Comparison of ENCODE assay signal across 21 cellular contexts in the genomic region with DNA sequence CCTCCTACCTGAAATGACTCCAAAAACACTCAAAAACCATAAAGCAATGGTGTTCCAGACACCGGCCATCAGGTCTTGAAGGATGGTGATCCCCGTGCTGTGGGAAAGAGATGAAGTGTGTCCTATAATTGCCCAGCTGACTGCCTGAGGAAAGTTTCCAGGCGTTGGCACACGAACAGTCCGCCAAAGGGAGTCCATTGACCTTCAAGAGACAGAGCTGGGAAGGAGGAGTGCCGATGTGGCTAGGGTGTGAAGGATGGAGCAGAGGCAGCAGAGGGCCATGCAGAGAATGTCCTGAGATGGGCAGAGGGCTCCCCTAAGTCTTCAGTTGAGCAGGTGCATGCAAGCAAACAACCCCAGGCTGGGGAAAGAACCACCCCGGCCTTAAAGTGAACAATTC. TPM values are rescaled to one million over a fixed set of nuclear protein-coding genes. Genes with fewer than 3 reads are reported as not detected.
DNase-seq lines count a peak whose midpoint lies in the region; ATAC-seq and TF ChIP-seq lines count a peak whose summit lies in the region.
"Had no signal": no experiment of that assay in that cellular context is flagged by ENCODE, and none has a peak within 500 bp of the region (broad histone marks: within the 10 kb centered on the region; RNA-seq: fewer than 3 reads in every experiment).

No MANE protein-coding gene starts in this region.

- TF ChIP-seq CTCF in osteoblast (IDR thresholded peaks at IDR 0.05; ENCODE audit: extremely low read depth, low read depth, low read length) = no peak

- H4K20me1 ChIP-seq in osteoblast (ENCODE audit: insufficient read depth, low read length) = no peaks in the 10 kb centered on the region
- H4K20me1 ChIP-seq: BLaER1 treated with 17β-estradiol and CSF1 and Interleukin-3, amounts not matched to agents 10 nM and 100 nM had no signal

- H3K36me3 ChIP-seq in osteoblast (ENCODE audit: insufficient read depth, low read length) = no peaks in the 10 kb centered on the region
- H3K36me3 ChIP-seq: BLaER1 treated with 17β-estradiol and CSF1 and Interleukin-3, amounts not matched to agents 10 nM and 100 nM had no signal

- peaks cover 7% of the 10 kb centered on the region for H3K27me3 Mint-ChIP-seq in activated CD4-positive, alpha-beta T cell treated with anti-CD3 and anti-CD28 coated beads, Interleukin-2, amount 10 ng/mL, durations not matched to agents 24 days and 14 days
- H3K27me3 Mint-ChIP-seq: B cell; CD4-positive, alpha-beta T cell had no signal

- no peaks in the 10 kb centered on the region for H3K4me1 Mint-ChIP-seq in activated CD4-positive, alpha-beta T cell treated with anti-CD3 and anti-CD28 coated beads, Interleukin-2, amount 10 ng/mL, durations not matched to agents 24 days and 14 days
- H3K4me1 Mint-ChIP-seq: B cell had no signal

- H3K4me3 Mint-ChIP-seq in activated CD4-positive, alpha-beta T cell treated with anti-CD3 and anti-CD28 coated beads, Interleukin-2, amount 10 ng/mL, durations not matched to agents 24 days and 14 days = no peak overlapping the region
- H3K4me3 Mint-ChIP-seq: B cell; CD4-positive, alpha-beta T cell; CD8-positive, alpha-beta T cell had no signal

- peaks cover 6% of the 10 kb centered on the region for H3K4me1 ChIP-seq in osteoblast (ENCODE audit: insufficient read depth, low read length)

- H3K9me3 Mint-ChIP-seq in activated CD4-positive, alpha-beta T cell treated with anti-CD3 and anti-CD28 coated beads, Interleukin-2, amount 10 ng/mL, durations not matched to agents 24 days and 14 days = peaks cover 3% of the 10 kb centered on the region
- H3K9me3 Mint-ChIP-seq: CD4-positive, alpha-beta T cell had no signal

- no peaks in the 10 kb centered on the region for H3K27me3 ChIP-seq in osteoblast (ENCODE audit: insufficient read depth, low read length)
- H3K27me3 ChIP-seq: BLaER1 treated with 17β-estradiol and CSF1 and Interleukin-3, amounts not matched to agents 10 nM and 100 nM had no signal

- no peaks in the 10 kb centered on the region for H3K79me2 ChIP-seq in osteoblast (ENCODE audit: insufficient read depth, low read length)

- no peak overlapping the region for H3K4me2 ChIP-seq in osteoblast (ENCODE audit: insufficient read depth, low read length)
- H3K4me2 ChIP-seq: A549; BLaER1 treated with 17β-estradiol and CSF1 and Interleukin-3, amounts not matched to agents 10 nM and 100 nM had no signal

- H3K9me3 ChIP-seq in osteoblast (ENCODE audit: low read depth, low read length) = no peaks in the 10 kb centered on the region

- H2AFZ ChIP-seq in osteoblast (ENCODE audit: low read length) = no peak overlapping the region

- H3K36me3 Mint-ChIP-seq in activated CD4-positive, alpha-beta T cell treated with anti-CD3 and anti-CD28 coated beads, Interleukin-2, amount 10 ng/mL, durations not matched to agents 24 days and 14 days (ENCODE audit: low read depth) = no peaks in the 10 kb centered on the region
- H3K36me3 Mint-ChIP-seq: CD8-positive, alpha-beta T cell had no signal

- H3K27ac Mint-ChIP-seq in activated CD4-positive, alpha-beta T cell treated with anti-CD3 and anti-CD28 coated beads, Interleukin-2, amount 10 ng/mL, durations not matched to agents 24 days and 14 days = no peak overlapping the region
- H3K27ac Mint-ChIP-seq: B cell; CD4-positive, alpha-beta T cell; CD8-positive, alpha-beta T cell had no signal

- ATAC-seq in Right ventricle myocardium superior (ENCODE audit: poor library complexity) (peak; percentile 54), left ventricle myocardium superior (peak; percentile 70), left cardiac atrium (no peak)
- ATAC-seq: A549; CD8-positive, alpha-beta T cell had no signal

- intact Hi-C loops in activated CD4-positive, alpha-beta T cell treated with anti-CD3 and anti-CD28 coated beads, Interleukin-2, amount 10 ng/mL, durations not matched to agents 24 days and 14 days (cut with micrococcal nuclease) = no loop called here
- intact Hi-C loops in Right ventricle myocardium superior (cut with DNase I) = no loop called here
- intact Hi-C loops in cardiac septum (cut with DNase I) = loop anchor here (10.0 kb wide), 1 partner anchor 417 kb away; no protein-coding TSS in a partner anchor
- intact Hi-C loops in left ventricle myocardium superior (cut with micrococcal nuclease) = no loop called here
- intact Hi-C loops in left cardiac atrium (cut with DNase I) = loop anchor here (10.0 kb wide), 2 partner anchors 417 to 477 kb away; no protein-coding TSS in a partner anchor

- DNase-seq in activated CD4-positive, alpha-beta T cell treated with anti-CD3 and anti-CD28 coated beads, Interleukin-2, amount 10 ng/mL, durations not matched to agents 24 days and 14 days = peak; percentile 51
- no peak for DNase-seq in activated CD4-positive, alpha-beta T cell treated with anti-CD3 and anti-CD28 coated beads for 48 hours
- DNase-seq in Right ventricle myocardium superior (no peak), cardiac septum (ENCODE audit: low spot score) (no peak), left ventricle myocardium superior (no peak), left cardiac atrium (no peak), osteoblast (ENCODE audit: insufficient read length, low spot score, missing footprints) (peak; percentile 79), NCI-H2081 treated with DMSO at 0.1 percent for 48 hours (lab: John Stamatoyannopoulos, UW) (no peak)
- DNase-seq: AML-193; Caco-2; Calu3; CD4-positive, alpha-beta T cell; CD8-positive, alpha-beta T cell; DMS79 treated with DMSO at 0.1 percent for 48 hours; GF-D8 had no signal

- H3K27ac ChIP-seq in osteoblast (ENCODE audit: low read depth, low read length) = no peak overlapping the region
- H3K27ac ChIP-seq: 22Rv1; A549; BLaER1 treated with 17β-estradiol and CSF1 and Interleukin-3, amounts not matched to agents 10 nM and 100 nM; C4-2B had no signal

- no peak overlapping the region for H3K4me3 ChIP-seq in osteoblast (ENCODE audit: insufficient read depth, low read length)
- H3K4me3 ChIP-seq: A549; BLaER1 treated with 17β-estradiol and CSF1 and Interleukin-3, amounts not matched to agents 10 nM and 100 nM had no signal

RNA-seq across cellular contexts. Expression of a gene that starts 11.9 kb away (rescaled TPM):
- 38.6 and 39.5 TPM in 2 replicates for total RNA-seq in activated CD4-positive, alpha-beta T cell treated with anti-CD3 and anti-CD28 coated beads, Interleukin-2, amount 10 ng/mL, durations not matched to agents 24 days and 14 days
- total RNA-seq in Right ventricle myocardium superior (41.4 TPM), cardiac septum (44.6 TPM), left ventricle myocardium superior (45.9 TPM), left cardiac atrium (10 to 100 TPM; 38.1 to 38.9 TPM), osteoblast (19.5 and 20.0 TPM in 2 replicates)

RNA-seq across cellular contexts. Expression of a gene that starts 37.1 kb away (rescaled TPM):
- total RNA-seq in activated CD4-positive, alpha-beta T cell treated with anti-CD3 and anti-CD28 coated beads, Interleukin-2, amount 10 ng/mL, durations not matched to agents 24 days and 14 days = not detected in 2 replicates
- total RNA-seq in Right ventricle myocardium superior (not detected), cardiac septum (0.22 TPM), left ventricle myocardium superior (not detected), left cardiac atrium (under 1 TPM in 1 of 2 donors, not detected in 1; 0.52 TPM), osteoblast (0.29 and 0.36 TPM in 2 replicates)
- total RNA-seq: A172; Caco-2; Calu3; CD4-positive, alpha-beta T cell; CD8-positive, alpha-beta T cell had no signal

Comparison
In these comparisons a context has a peak if more than half of its experiments do, and no peak if none do; other contexts are left out.
1. DNase-seq: peak in activated CD4-positive, alpha-beta T cell treated with anti-CD3 and anti-CD28 coated beads, Interleukin-2, amount 10 ng/mL, durations not matched to agents 24 days and 14 days (single experiment) and osteoblast (single experiment); none in activated CD4-positive, alpha-beta T cell treated with anti-CD3 and anti-CD28 coated beads for 48 hours (single experiment), Right ventricle myocardium superior (single experiment), cardiac septum (single experiment), left ventricle myocardium superior (single experiment), left cardiac atrium (single experiment) and NCI-H2081 treated with DMSO at 0.1 percent for 48 hours (single experiment).
2. ATAC-seq: peak in Right ventricle myocardium superior (single experiment) and left ventricle myocardium superior (single experiment); none in left cardiac atrium (0 of 2).
3. intact Hi-C loops: an anchor here in cardiac septum (10.0 kb wide) and left cardiac atrium (10.0 kb wide); none called in activated CD4-positive, alpha-beta T cell treated with anti-CD3 and anti-CD28 coated beads, Interleukin-2, amount 10 ng/mL, durations not matched to agents 24 days and 14 days, Right ventricle myocardium superior and left ventricle myocardium superior.